Comparison of ENCODE assay signal across 7 cellular contexts in genomic region chr7:93799750-93800357, GRCh38.
DNase-seq lines count a peak whose midpoint lies in the region; FAIRE-seq and TF ChIP-seq lines count a peak whose summit lies in the region.

No MANE protein-coding gene starts in this region.

- H3F3A ChIP-seq in MM.1S (ENCODE audit: insufficient read depth, low read length): no peaks in the 10 kb centered on the region

- no peaks in the 10 kb centered on the region for H3K4me1 Mint-ChIP-seq in nephron progenitor cell

- no peak overlapping the region for H3K9ac ChIP-seq in MM.1S (ENCODE audit: low read length)

- H3K4me1 ChIP-seq in MM.1S (ENCODE audit: low read length): no peaks in the 10 kb centered on the region

- no peaks in the 10 kb centered on the region for H3K79me2 ChIP-seq in MM.1S (ENCODE audit: low read length)

- no peak overlapping the region for H3K4me3 Mint-ChIP-seq in nephron progenitor cell

- no peaks in the 10 kb centered on the region for H3K9me2 ChIP-seq in MM.1S (replicated peaks; ENCODE audit: insufficient read depth, low read length)

- H3K36me3 Mint-ChIP-seq in nephron progenitor cell (ENCODE audit: low read depth): no peaks in the 10 kb centered on the region

- H4K20me1 ChIP-seq in MM.1S (ENCODE audit: insufficient read depth, low read length): no peaks in the 10 kb centered on the region

- no peak for FAIRE-seq in bronchial epithelial cell (lab: Jason Lieb, UNC)

- DNase-seq in GM12865 (ENCODE audit: low read depth): peak; percentile 9
- peak; percentile 33 for DNase-seq in MM.1S
- DNase-seq in bronchial epithelial cell (ENCODE audit: low read depth): peak; percentile 42
- DNase-seq in nephron progenitor cell: peak; percentile 2
- no peak for DNase-seq in putamen (ENCODE audit: low spot score)
- DNase-seq in central memory CD4-positive, alpha-beta T cell: no peak
- no peak for DNase-seq in COR-L47 (lab: John Stamatoyannopoulos, UW)

- H2AFZ ChIP-seq in MM.1S (ENCODE audit: low read length): no peak overlapping the region

- no peak overlapping the region for H3K27ac ChIP-seq in MM.1S (ENCODE audit: low read length)

- TF ChIP-seq CTCF in GM12865 (IDR thresholded peaks at IDR 0.05; ENCODE audit: insufficient read depth, low read depth, low read length, missing control alignments) (peak; percentile 38), MM.1S (IDR thresholded peaks at IDR 0.05; ENCODE audit: low read length) (peak; percentile 58), bronchial epithelial cell (IDR thresholded peaks at IDR 0.05; ENCODE audit: insufficient read depth, low read length, severe bottlenecking) (peak; percentile 45), nephron progenitor cell (IDR thresholded peaks at IDR 0.05) (peak; percentile 42)

- H3K27me3 ChIP-seq in MM.1S (replicated peaks; ENCODE audit: insufficient read depth, low read length) (no peaks in the 10 kb centered on the region), bronchial epithelial cell (ENCODE audit: control insufficient read depth, insufficient read depth, low read length) (no peaks in the 10 kb centered on the region)

- no peak overlapping the region for H3K4me2 ChIP-seq in MM.1S (ENCODE audit: low read depth, low read length)

- H3K27me3 Mint-ChIP-seq in nephron progenitor cell (ENCODE audit: low read depth, poor library complexity): peaks cover 3% of the 10 kb centered on the region

- H3K9me3 ChIP-seq in MM.1S (replicated peaks; ENCODE audit: insufficient read depth, low read length): no peaks in the 10 kb centered on the region

- no peak overlapping the region for H3K4me3 ChIP-seq in GM12865 (ENCODE audit: low read depth, low read length)
- no peak overlapping the region for H3K4me3 ChIP-seq in MM.1S (ENCODE audit: low read length)
- H3K4me3 ChIP-seq in bronchial epithelial cell (ENCODE audit: low read depth, low read length): no peak overlapping the region

- peaks cover 16% of the 10 kb centered on the region for H3K9me3 Mint-ChIP-seq in nephron progenitor cell

- no peak overlapping the region for H3K27ac Mint-ChIP-seq in nephron progenitor cell

- H3K36me3 ChIP-seq in MM.1S (replicated peaks; ENCODE audit: insufficient read depth, low read length) (no peaks in the 10 kb centered on the region), bronchial epithelial cell (ENCODE audit: control insufficient read depth, insufficient read depth, low read length) (no peaks in the 10 kb centered on the region)

Comparison
In these comparisons a context has a peak if more than half of its experiments do, and no peak if none do; other contexts are left out.
1. DNase-seq: peak in GM12865 (single experiment), MM.1S (single experiment), bronchial epithelial cell (single experiment) and nephron progenitor cell (single experiment); none in putamen (single experiment), central memory CD4-positive, alpha-beta T cell (single experiment) and COR-L47 (single experiment).
2. Peak in every context shown above with its lines, with median percentiles within 50 percentile points of each other: CTCF ChIP-seq.